23 cellular contexts compared by ENCODE assay signal in genomic region chr7:438916-439315, GRCh38.
"Had no signal": no experiment of that assay in that cellular context is flagged by ENCODE, and none has a peak within 500 bp of the region (broad histone marks: within the 10 kb centered on the region; RNA-seq: fewer than 3 reads in every experiment).

No MANE protein-coding gene starts in this region.

- H3K4me2 ChIP-seq: hepatocyte had no signal

- H3K79me2 ChIP-seq: hepatocyte had no signal

- H3K4me1 ChIP-seq: foreskin keratinocyte had no signal

- DNase-seq: dermis blood vessel endothelial cell; dorsolateral prefrontal cortex; effector CD4-positive, alpha-beta T cell; effector memory CD4-positive, alpha-beta T cell; foreskin keratinocyte; glutamatergic neuron; head of caudate nucleus; immature natural killer cell; islet precursor cell; kidney; kidney glomerular epithelial cell; left colon; left ventricle myocardium inferior; lower lobe of right lung; mesenchymal stem cell; mucosa of descending colon had no signal

- H3K36me3 ChIP-seq: esophagus muscularis mucosa, gastroesophageal sphincter, left ventricle myocardium inferior, lower lobe of right lung had no signal

- H3K27me3 ChIP-seq: foreskin keratinocyte, gastroesophageal sphincter, hepatocyte had no signal

- H3K27ac ChIP-seq: coronary artery, esophagus muscularis mucosa, foreskin keratinocyte, gastroesophageal sphincter, hepatocyte, left ventricle myocardium inferior, lower lobe of right lung had no signal

- FAIRE-seq: colon, endothelial cell of umbilical vein, frontal cortex, kidney had no signal

- ATAC-seq: foreskin keratinocyte, gastroesophageal sphincter, lower lobe of right lung, mucosa of descending colon had no signal

- H3K4me3 ChIP-seq: coronary artery, dorsolateral prefrontal cortex, esophagus muscularis mucosa, gastroesophageal sphincter, hepatocyte, left ventricle myocardium inferior, lower lobe of right lung, mucosa of descending colon had no signal

- H3K9me3 ChIP-seq: esophagus muscularis mucosa, gastroesophageal sphincter, left ventricle myocardium inferior, lower lobe of right lung, mucosa of descending colon had no signal

- H2AFZ ChIP-seq: hepatocyte had no signal
